Comparison of ENCODE assay signal across 1 cellular context in the genomic region with DNA sequence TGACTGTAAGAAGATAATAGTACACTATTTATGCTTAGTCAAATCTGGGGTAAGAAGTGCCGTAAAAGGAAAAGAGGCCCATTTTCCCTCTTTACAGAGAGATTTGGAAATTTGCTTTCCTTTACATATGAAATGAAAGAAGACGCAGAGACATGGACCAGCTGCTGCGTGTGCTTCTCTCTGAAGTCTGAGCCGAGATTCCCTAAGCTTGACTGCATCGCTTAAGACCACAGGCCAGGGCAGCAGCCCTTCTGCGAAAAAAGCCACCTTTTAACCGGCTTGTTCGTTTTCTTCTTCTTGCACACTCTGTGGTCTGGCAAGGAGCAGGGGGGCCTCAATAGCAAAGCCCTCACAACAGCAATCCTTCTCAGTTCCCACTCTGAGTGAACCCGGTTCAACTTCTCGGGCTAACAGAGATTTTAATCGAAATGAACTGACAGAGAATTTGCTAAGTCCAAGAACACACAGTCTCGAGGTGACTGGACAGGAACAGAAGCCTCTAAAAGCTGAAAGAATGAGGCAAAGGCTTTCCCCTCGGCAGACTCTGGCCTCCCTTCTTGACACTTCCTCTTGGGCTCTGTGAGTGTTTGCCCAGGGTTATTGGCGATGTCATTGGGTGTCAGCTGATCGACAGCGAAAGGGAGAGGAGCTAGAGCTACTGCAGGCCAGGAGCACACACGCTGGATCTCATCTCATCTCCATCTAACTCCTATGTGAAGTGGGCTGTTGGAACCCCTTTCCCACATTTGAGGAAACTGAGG.
TF ChIP-seq lines count a peak whose summit lies in the region.

No MANE protein-coding gene starts in this region.

TF ChIP-seq in H1, 55 proteins besides CTCF, POLR2A, EP300 and RAD21 (continued from another document):
- TF ChIP-seq, protein P1, sequence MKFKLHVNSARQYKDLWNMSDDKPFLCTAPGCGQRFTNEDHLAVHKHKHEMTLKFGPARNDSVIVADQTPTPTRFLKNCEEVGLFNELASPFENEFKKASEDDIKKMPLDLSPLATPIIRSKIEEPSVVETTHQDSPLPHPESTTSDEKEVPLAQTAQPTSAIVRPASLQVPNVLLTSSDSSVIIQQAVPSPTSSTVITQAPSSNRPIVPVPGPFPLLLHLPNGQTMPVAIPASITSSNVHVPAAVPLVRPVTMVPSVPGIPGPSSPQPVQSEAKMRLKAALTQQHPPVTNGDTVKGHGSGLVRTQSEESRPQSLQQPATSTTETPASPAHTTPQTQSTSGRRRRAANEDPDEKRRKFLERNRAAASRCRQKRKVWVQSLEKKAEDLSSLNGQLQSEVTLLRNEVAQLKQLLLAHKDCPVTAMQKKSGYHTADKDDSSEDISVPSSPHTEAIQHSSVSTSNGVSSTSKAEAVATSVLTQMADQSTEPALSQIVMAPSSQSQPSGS (IDR thresholded peaks at IDR 0.05; ENCODE audit: low read length), result no peak
- TF ChIP-seq SP2 (IDR thresholded peaks at IDR 0.05; ENCODE audit: low read length), result no peak
- TF ChIP-seq ZNF274 (IDR thresholded peaks at IDR 0.05; ENCODE audit: borderline replicate concordance, extremely low read depth, low read length), result no peak
- no peak for TF ChIP-seq CTBP2 (IDR thresholded peaks at IDR 0.05; ENCODE audit: borderline replicate concordance, insufficient read depth, insufficient read length, low read length)
- TF ChIP-seq TAF1 (IDR thresholded peaks at IDR 0.05; ENCODE audit: low read depth, low read length), result no peak
- no peak for TF ChIP-seq RFX5 (IDR thresholded peaks at IDR 0.05; ENCODE audit: borderline replicate concordance, low read depth, low read length)
- TF ChIP-seq, protein P2, sequence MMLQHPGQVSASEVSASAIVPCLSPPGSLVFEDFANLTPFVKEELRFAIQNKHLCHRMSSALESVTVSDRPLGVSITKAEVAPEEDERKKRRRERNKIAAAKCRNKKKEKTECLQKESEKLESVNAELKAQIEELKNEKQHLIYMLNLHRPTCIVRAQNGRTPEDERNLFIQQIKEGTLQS (IDR thresholded peaks at IDR 0.05; ENCODE audit: insufficient read depth, low read depth, low read length), result no peak
- TF ChIP-seq USF2 (IDR thresholded peaks at IDR 0.05; ENCODE audit: low read length), result no peak
